12 cellular contexts compared by ENCODE assay signal in genomic region chr13:39282400-39282972, GRCh38.
A peak's percentile ranks its signal among the peaks of the same experiment; 100 is the strongest.
DNase-seq lines count a peak whose midpoint lies in the region; ATAC-seq and TF ChIP-seq lines count a peak whose summit lies in the region.
"Had no signal": no experiment of that assay in that cellular context is flagged by ENCODE, and none has a peak within 500 bp of the region (broad histone marks: within the 10 kb centered on the region; RNA-seq: fewer than 3 reads in every experiment).

No MANE protein-coding gene starts in this region.

- ATAC-seq in GM19043 (IDR thresholded peaks at IDR 0.05; ENCODE audit: low read depth, unreplicated experiment), result peak; percentile 94
- peak; percentile 95 for ATAC-seq in HG02678 (IDR thresholded peaks at IDR 0.05; ENCODE audit: unreplicated experiment)
- ATAC-seq in HG03469 (IDR thresholded peaks at IDR 0.05; ENCODE audit: unreplicated experiment), result peak; percentile 86
- ATAC-seq in body of pancreas, result no peak
- ATAC-seq in gastroesophageal sphincter, result no peak

- H3K27ac ChIP-seq in body of pancreas (peak overlapping the region in 2 of 4 donors; percentile 20 to 43), gastroesophageal sphincter (no peak overlapping the region)
- H3K27ac ChIP-seq: stomach had no signal

- no peaks in the 10 kb centered on the region for H3K4me1 Mint-ChIP-seq in activated CD4-positive, alpha-beta T cell treated with anti-CD3 and anti-CD28 coated beads, Interleukin-2, amount 10 ng/mL, durations not matched to agents 7 days and 5 days

- TF ChIP-seq POLR2A in body of pancreas (IDR thresholded peaks at IDR 0.05), result no peak
- no peak for TF ChIP-seq POLR2A in gastroesophageal sphincter (IDR thresholded peaks at IDR 0.05)

- no peak for TF ChIP-seq EP300 in gastroesophageal sphincter (IDR thresholded peaks at IDR 0.05)

- TF ChIP-seq CTCF in body of pancreas (IDR thresholded peaks at IDR 0.05), result no peak
- TF ChIP-seq CTCF in gastroesophageal sphincter (IDR thresholded peaks at IDR 0.05), result no peak

- H3K4me1 ChIP-seq in body of pancreas, result peaks cover 28% of the 10 kb centered on the region
- peaks cover 0 to 3% (median 0%) of the 10 kb centered on the region in 3 donors for H3K4me1 ChIP-seq in gastroesophageal sphincter

- H3K4me3 ChIP-seq in body of pancreas (no peak overlapping the region), gastroesophageal sphincter (no peak overlapping the region)
- H3K4me3 ChIP-seq: stomach had no signal

- POLR2A ChIA-PET in activated CD4-positive, alpha-beta T cell treated with anti-CD3 and anti-CD28 coated beads, Interleukin-2, amount 10 ng/mL, durations not matched to agents 7 days and 5 days (lab: Charles Lee), result no interaction called here

- H3K9me3 ChIP-seq in body of pancreas, result no peaks in the 10 kb centered on the region
- H3K9me3 ChIP-seq in gastroesophageal sphincter, result no peaks in the 10 kb centered on the region

- no peaks in the 10 kb centered on the region for H3K36me3 Mint-ChIP-seq in activated CD4-positive, alpha-beta T cell treated with anti-CD3 and anti-CD28 coated beads, Interleukin-2, amount 10 ng/mL, durations not matched to agents 7 days and 5 days (ENCODE audit: low read depth)

- H3K27me3 ChIP-seq in body of pancreas, result no peaks in the 10 kb centered on the region
- no peaks in the 10 kb centered on the region for H3K27me3 ChIP-seq in gastroesophageal sphincter
- H3K27me3 ChIP-seq: stomach had no signal

- no peak overlapping the region for H3K4me3 Mint-ChIP-seq in activated CD4-positive, alpha-beta T cell treated with anti-CD3 and anti-CD28 coated beads, Interleukin-2, amount 10 ng/mL, durations not matched to agents 7 days and 5 days
- H3K4me3 Mint-ChIP-seq: endodermal cell had no signal

- WGBS in body of pancreas, 2 donors, result 53 to 64% methylated on average over 4 of the region's 4 CpGs
- 73 to 82% methylated on average over 4 of the region's 4 CpGs for WGBS in gastroesophageal sphincter (ENCODE audit: low coverage in 1 of 2), 2 donors

- H3K36me3 ChIP-seq in body of pancreas (replicated peaks in 1 of 2; ENCODE audit: insufficient read depth in 1 of 2, low read depth in 2 of 2) (no peaks in the 10 kb centered on the region), gastroesophageal sphincter (no peaks in the 10 kb centered on the region)
- H3K36me3 ChIP-seq: stomach had no signal

- H3K27me3 Mint-ChIP-seq in activated CD4-positive, alpha-beta T cell treated with anti-CD3 and anti-CD28 coated beads, Interleukin-2, amount 10 ng/mL, durations not matched to agents 7 days and 5 days, result peaks cover 6% of the 10 kb centered on the region

- peaks cover 4% of the 10 kb centered on the region for H3K9me3 Mint-ChIP-seq in activated CD4-positive, alpha-beta T cell treated with anti-CD3 and anti-CD28 coated beads, Interleukin-2, amount 10 ng/mL, durations not matched to agents 7 days and 5 days

- DNase-seq in DMS53 (lab: John Stamatoyannopoulos, UW), result peak; percentile 50
- no peak for DNase-seq in AML-193 (lab: John Stamatoyannopoulos, UW)
- DNase-seq in body of pancreas, result no peak
- DNase-seq in activated CD4-positive, alpha-beta T cell treated with anti-CD3 and anti-CD28 coated beads, Interleukin-2, amount 10 ng/mL, durations not matched to agents 7 days and 5 days, result no peak
- DNase-seq: activated CD4-positive, alpha-beta T cell treated with anti-CD3 and anti-CD28 coated beads for 4 hours; endodermal cell; NCI-H2029 treated with DMSO at 0.1 percent for 48 hours; stomach had no signal

- CTCF ChIA-PET in activated CD4-positive, alpha-beta T cell treated with anti-CD3 and anti-CD28 coated beads, Interleukin-2, amount 10 ng/mL, durations not matched to agents 7 days and 5 days (lab: Charles Lee), result no interaction called here

- intact Hi-C loops in body of pancreas (cut with DNase I), result no loop called here

- no peak overlapping the region for H3K27ac Mint-ChIP-seq in activated CD4-positive, alpha-beta T cell treated with anti-CD3 and anti-CD28 coated beads, Interleukin-2, amount 10 ng/mL, durations not matched to agents 7 days and 5 days
- H3K27ac Mint-ChIP-seq: endodermal cell had no signal

Comparison
In these comparisons a context has a peak if more than half of its experiments do, and no peak if none do; other contexts are left out.
1. ATAC-seq: peak in GM19043 (single experiment), HG02678 (single experiment) and HG03469 (single experiment); none in body of pancreas (single experiment) and gastroesophageal sphincter (single experiment).